ENCODE assay signal across 1 cellular context in the genomic region with DNA sequence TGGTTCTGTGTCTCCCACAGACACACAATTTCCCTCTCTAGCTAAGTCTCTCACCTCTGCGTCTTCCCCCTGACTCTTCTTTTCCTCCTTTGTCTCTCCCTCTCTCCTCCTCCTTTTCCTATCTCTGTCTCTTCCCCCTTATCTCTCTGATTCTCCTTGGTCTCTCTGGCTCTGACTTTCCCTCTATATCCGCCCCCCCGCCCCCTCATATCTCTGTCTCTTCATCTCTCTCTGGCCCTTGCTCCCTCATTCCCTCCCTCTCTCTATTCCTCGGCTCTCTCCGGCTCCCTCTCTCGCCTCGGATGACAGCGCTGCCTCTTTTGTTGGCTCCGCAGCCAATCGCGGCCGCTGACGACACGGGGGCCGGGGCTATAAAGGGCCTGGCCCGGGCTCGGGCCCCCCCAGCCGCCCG.
TF ChIP-seq lines count a peak whose summit lies in the region.

A gene (plus strand): TSS at position 404 of the 412 bp plus-strand sequence. CDS start 195 bp downstream, outside the sequence.

TF ChIP-seq in K562, 482 proteins besides CTCF, POLR2A, EP300 and RAD21 (continued from another document and continues in another):
- TF ChIP-seq HDAC2 (IDR thresholded peaks at IDR 0.05): peak; percentile 92
- TF ChIP-seq ZNF551 (CRISPR knock-in tag; IDR thresholded peaks at IDR 0.05): no peak
- TF ChIP-seq FOXK2 (conservative IDR thresholded peaks at IDR 0.05 in 1 of 2, IDR thresholded peaks at IDR 0.05 in 1 of 2; ENCODE audit: low read depth in 2 of 2): peak; percentile 54 to 63; a peak in 3 of 4 replicates
- 0 out of 2 replicates have a peak, but pooled peaks have one; percentile 43 for TF ChIP-seq MCM5 (IDR thresholded peaks at IDR 0.05; ENCODE audit: low read depth)
- no peak for TF ChIP-seq ZNF140 (CRISPR knock-in tag; IDR thresholded peaks at IDR 0.05)
- peak; percentile 28; the same call in 1 of the 2 replicates for TF ChIP-seq SP1 (CRISPR knock-in tag; IDR thresholded peaks at IDR 0.05)
- peak; percentile 54; the same call in 1 of the 2 replicates for TF ChIP-seq MYC (IDR thresholded peaks at IDR 0.05; ENCODE audit: low read depth, low read length)
- no peak for TF ChIP-seq MYC (CRISPR knock-in tag; IDR thresholded peaks at IDR 0.05; ENCODE audit: borderline replicate concordance, low read depth)
- peak; percentile 27; the same call in 1 of the 2 replicates for TF ChIP-seq RAD51 (IDR thresholded peaks at IDR 0.05; ENCODE audit: borderline replicate concordance, low read depth)
- TF ChIP-seq MAFK (IDR thresholded peaks at IDR 0.05; ENCODE audit: low read length): no peak
- no peak for TF ChIP-seq ZFP30 (CRISPR knock-in tag; IDR thresholded peaks at IDR 0.05; ENCODE audit: borderline replicate concordance)
- TF ChIP-seq BCOR (IDR thresholded peaks at IDR 0.05): peak; percentile 83
- no peak; the same call in 1 of the 2 replicates for TF ChIP-seq TAL1 (IDR thresholded peaks at IDR 0.05)
- peak; percentile 77 for TF ChIP-seq ARID2 (IDR thresholded peaks at IDR 0.05)
- TF ChIP-seq, protein P1, sequence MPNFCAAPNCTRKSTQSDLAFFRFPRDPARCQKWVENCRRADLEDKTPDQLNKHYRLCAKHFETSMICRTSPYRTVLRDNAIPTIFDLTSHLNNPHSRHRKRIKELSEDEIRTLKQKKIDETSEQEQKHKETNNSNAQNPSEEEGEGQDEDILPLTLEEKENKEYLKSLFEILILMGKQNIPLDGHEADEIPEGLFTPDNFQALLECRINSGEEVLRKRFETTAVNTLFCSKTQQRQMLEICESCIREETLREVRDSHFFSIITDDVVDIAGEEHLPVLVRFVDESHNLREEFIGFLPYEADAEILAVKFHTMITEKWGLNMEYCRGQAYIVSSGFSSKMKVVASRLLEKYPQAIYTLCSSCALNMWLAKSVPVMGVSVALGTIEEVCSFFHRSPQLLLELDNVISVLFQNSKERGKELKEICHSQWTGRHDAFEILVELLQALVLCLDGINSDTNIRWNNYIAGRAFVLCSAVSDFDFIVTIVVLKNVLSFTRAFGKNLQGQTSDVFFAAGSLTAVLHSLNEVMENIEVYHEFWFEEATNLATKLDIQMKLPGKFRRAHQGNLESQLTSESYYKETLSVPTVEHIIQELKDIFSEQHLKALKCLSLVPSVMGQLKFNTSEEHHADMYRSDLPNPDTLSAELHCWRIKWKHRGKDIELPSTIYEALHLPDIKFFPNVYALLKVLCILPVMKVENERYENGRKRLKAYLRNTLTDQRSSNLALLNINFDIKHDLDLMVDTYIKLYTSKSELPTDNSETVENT (CRISPR knock-in tag; IDR thresholded peaks at IDR 0.05): no peak
- no peak for TF ChIP-seq HMGN3 (IDR thresholded peaks at IDR 0.05; ENCODE audit: borderline replicate concordance, extremely low read depth, insufficient read length, low read depth, low read length)
- peak; percentile 96 for TF ChIP-seq GATAD2A (IDR thresholded peaks at IDR 0.05)
- TF ChIP-seq, protein P2, sequence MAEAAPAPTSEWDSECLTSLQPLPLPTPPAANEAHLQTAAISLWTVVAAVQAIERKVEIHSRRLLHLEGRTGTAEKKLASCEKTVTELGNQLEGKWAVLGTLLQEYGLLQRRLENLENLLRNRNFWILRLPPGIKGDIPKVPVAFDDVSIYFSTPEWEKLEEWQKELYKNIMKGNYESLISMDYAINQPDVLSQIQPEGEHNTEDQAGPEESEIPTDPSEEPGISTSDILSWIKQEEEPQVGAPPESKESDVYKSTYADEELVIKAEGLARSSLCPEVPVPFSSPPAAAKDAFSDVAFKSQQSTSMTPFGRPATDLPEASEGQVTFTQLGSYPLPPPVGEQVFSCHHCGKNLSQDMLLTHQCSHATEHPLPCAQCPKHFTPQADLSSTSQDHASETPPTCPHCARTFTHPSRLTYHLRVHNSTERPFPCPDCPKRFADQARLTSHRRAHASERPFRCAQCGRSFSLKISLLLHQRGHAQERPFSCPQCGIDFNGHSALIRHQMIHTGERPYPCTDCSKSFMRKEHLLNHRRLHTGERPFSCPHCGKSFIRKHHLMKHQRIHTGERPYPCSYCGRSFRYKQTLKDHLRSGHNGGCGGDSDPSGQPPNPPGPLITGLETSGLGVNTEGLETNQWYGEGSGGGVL (CRISPR knock-in tag; IDR thresholded peaks at IDR 0.05): no peak
- TF ChIP-seq, protein P3, sequence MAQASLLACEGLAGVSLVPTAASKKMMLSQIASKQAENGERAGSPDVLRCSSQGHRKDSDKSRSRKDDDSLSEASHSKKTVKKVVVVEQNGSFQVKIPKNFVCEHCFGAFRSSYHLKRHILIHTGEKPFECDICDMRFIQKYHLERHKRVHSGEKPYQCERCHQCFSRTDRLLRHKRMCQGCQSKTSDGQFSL (CRISPR knock-in tag; IDR thresholded peaks at IDR 0.05): peak; percentile 47; the same call in 1 of the 2 replicates
- TF ChIP-seq, protein P3 (tag; IDR thresholded peaks at IDR 0.05): no peak
- TF ChIP-seq ATF7 (IDR thresholded peaks at IDR 0.05): peak; percentile 45; the same call in 1 of the 2 replicates
- no peak for TF ChIP-seq ELF1 (tag; IDR thresholded peaks at IDR 0.05)
- peak; percentile 63 for TF ChIP-seq ASH1L (IDR thresholded peaks at IDR 0.05; ENCODE audit: borderline replicate concordance, low read depth, partially characterized antibody)
- TF ChIP-seq TEAD2 (tag; IDR thresholded peaks at IDR 0.05): no peak
- TF ChIP-seq WHSC1 (IDR thresholded peaks at IDR 0.05; ENCODE audit: low read length): no peak
- peak; percentile 46; the same call in 1 of the 2 replicates for TF ChIP-seq C11orf30 (IDR thresholded peaks at IDR 0.05; ENCODE audit: low read depth)
- TF ChIP-seq PYGO2 (tag; IDR thresholded peaks at IDR 0.05): no peak
- TF ChIP-seq ELF4 (CRISPR knock-in tag; IDR thresholded peaks at IDR 0.05): peak; percentile 95
- no peak for TF ChIP-seq NR4A1 (CRISPR knock-in tag; IDR thresholded peaks at IDR 0.05)
- TF ChIP-seq NR4A1 (tag; IDR thresholded peaks at IDR 0.05): no peak
- no peak for TF ChIP-seq POLR2H (tag; IDR thresholded peaks at IDR 0.05; ENCODE audit: low read depth)
- TF ChIP-seq ZNF384 (IDR thresholded peaks at IDR 0.05; ENCODE audit: low read depth, low read length): no peak
- TF ChIP-seq PHB2 (IDR thresholded peaks at IDR 0.05; ENCODE audit: low read depth): peak; percentile 74
- TF ChIP-seq, protein P4, sequence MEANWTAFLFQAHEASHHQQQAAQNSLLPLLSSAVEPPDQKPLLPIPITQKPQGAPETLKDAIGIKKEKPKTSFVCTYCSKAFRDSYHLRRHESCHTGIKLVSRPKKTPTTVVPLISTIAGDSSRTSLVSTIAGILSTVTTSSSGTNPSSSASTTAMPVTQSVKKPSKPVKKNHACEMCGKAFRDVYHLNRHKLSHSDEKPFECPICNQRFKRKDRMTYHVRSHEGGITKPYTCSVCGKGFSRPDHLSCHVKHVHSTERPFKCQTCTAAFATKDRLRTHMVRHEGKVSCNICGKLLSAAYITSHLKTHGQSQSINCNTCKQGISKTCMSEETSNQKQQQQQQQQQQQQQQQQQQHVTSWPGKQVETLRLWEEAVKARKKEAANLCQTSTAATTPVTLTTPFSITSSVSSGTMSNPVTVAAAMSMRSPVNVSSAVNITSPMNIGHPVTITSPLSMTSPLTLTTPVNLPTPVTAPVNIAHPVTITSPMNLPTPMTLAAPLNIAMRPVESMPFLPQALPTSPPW (CRISPR knock-in tag; IDR thresholded peaks at IDR 0.05): peak; percentile 94
- TF ChIP-seq TBP (optimal IDR thresholded peaks at IDR 0.05; ENCODE audit: low read depth, low read length): peak; percentile 91
- TF ChIP-seq TAF7 (tag; IDR thresholded peaks at IDR 0.05): 0 out of 2 replicates have a peak, but pooled peaks have one; percentile 16
- no peak for TF ChIP-seq ETV5 (CRISPR knock-in tag; IDR thresholded peaks at IDR 0.05; ENCODE audit: low read depth)
- TF ChIP-seq, protein P5, sequence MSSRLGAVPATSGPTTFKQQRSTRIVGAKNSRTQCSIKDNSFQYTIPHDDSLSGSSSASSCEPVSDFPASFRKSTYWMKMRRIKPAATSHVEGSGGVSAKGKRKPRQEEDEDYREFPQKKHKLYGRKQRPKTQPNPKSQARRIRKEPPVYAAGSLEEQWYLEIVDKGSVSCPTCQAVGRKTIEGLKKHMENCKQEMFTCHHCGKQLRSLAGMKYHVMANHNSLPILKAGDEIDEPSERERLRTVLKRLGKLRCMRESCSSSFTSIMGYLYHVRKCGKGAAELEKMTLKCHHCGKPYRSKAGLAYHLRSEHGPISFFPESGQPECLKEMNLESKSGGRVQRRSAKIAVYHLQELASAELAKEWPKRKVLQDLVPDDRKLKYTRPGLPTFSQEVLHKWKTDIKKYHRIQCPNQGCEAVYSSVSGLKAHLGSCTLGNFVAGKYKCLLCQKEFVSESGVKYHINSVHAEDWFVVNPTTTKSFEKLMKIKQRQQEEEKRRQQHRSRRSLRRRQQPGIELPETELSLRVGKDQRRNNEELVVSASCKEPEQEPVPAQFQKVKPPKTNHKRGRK (tag; IDR thresholded peaks at IDR 0.05): peak; percentile 65
- peak; percentile 69; the same call in 1 of the 2 replicates for TF ChIP-seq NCOA1 (IDR thresholded peaks at IDR 0.05; ENCODE audit: low read depth)
- TF ChIP-seq MCM3 (IDR thresholded peaks at IDR 0.05): no peak
- TF ChIP-seq MED1 (CRISPR knock-in tag; IDR thresholded peaks at IDR 0.05; ENCODE audit: borderline replicate concordance): no peak
- TF ChIP-seq CBFA2T3 (IDR thresholded peaks at IDR 0.05): peak; percentile 61; the same call in 1 of the 2 replicates
- no peak for TF ChIP-seq RBM34 (IDR thresholded peaks at IDR 0.05; ENCODE audit: borderline replicate concordance, insufficient read depth, low read length)
- no peak for TF ChIP-seq CEBPB (tag; IDR thresholded peaks at IDR 0.05)
- TF ChIP-seq, protein P6, sequence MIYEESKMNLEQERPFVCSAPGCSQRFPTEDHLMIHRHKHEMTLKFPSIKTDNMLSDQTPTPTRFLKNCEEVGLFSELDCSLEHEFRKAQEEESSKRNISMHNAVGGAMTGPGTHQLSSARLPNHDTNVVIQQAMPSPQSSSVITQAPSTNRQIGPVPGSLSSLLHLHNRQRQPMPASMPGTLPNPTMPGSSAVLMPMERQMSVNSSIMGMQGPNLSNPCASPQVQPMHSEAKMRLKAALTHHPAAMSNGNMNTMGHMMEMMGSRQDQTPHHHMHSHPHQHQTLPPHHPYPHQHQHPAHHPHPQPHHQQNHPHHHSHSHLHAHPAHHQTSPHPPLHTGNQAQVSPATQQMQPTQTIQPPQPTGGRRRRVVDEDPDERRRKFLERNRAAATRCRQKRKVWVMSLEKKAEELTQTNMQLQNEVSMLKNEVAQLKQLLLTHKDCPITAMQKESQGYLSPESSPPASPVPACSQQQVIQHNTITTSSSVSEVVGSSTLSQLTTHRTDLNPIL (CRISPR knock-in tag; IDR thresholded peaks at IDR 0.05): no peak
- TF ChIP-seq ZNF316 (IDR thresholded peaks at IDR 0.05): peak; percentile 38; the same call in 1 of the 2 replicates
- 0 out of 2 replicates have a peak, but pooled peaks have one; percentile 43 for TF ChIP-seq CREB1 (IDR thresholded peaks at IDR 0.05)
- 0 out of 2 replicates have a peak, but pooled peaks have one; percentile 52 for TF ChIP-seq CREB1 (CRISPR knock-in tag; IDR thresholded peaks at IDR 0.05)
- TF ChIP-seq, protein P7, sequence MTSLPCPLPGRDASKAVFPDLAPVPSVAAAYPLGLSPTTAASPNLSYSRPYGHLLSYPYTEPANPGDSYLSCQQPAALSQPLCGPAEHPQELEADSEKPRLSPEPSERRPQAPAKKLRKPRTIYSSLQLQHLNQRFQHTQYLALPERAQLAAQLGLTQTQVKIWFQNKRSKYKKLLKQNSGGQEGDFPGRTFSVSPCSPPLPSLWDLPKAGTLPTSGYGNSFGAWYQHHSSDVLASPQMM (CRISPR knock-in tag; IDR thresholded peaks at IDR 0.05): no peak
